8 cellular contexts compared by ENCODE assay signal in the genomic region with DNA sequence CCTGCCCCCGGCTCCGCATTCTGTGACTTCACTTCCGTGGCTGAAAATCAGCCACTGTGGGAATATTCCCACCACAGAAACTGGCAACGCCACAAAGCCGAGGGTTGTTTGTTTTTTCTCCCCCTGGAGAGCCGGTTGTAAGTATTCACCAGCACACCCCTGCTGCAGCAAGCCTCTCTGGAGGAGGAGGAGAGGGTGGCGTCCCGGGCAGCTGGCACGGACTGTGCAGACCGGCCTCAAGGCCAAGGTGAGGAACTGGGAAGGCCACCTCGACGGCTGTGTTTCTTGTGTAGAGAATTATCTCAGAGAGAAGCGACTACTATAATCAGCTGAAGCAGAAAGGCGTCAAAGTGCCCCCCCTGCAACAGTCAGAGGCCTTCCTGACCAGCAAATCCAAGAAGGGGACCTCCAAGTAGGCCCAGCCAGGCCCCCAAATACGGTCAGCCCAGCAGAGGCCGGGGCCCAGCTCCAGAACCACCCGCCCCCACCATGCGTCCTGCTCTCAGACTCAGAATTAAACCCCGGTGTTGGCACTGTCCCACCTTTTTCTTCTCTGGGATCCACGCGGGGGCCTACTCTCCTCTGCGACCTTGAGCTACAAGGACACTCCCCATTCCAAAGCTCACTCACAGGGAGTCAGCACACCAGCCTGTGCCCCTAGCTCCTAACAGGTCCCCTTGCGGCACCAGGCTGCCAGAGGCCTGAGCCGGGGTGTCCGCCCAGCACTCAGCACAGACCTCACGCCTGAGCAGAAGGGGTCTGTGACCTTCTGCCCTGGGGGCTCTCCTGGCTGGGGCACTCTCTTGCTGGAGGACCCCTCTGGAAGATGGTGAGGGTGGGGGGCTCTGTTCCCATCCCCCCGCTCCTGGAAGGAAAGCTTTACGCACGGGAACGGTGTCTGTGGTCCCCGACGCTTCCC. TPM values are rescaled to one million over a fixed set of nuclear protein-coding genes. Genes with fewer than 3 reads are reported as not detected.
DNase-seq lines count a peak whose midpoint lies in the region; ATAC-seq and TF ChIP-seq lines count a peak whose summit lies in the region.

No MANE protein-coding gene starts in this region.

- TF ChIP-seq CTCF in breast epithelium (IDR thresholded peaks at IDR 0.05) (no peak), uterus (IDR thresholded peaks at IDR 0.05) (no peak)

- H3K36me3 ChIP-seq in breast epithelium (no peaks in the 10 kb centered on the region), uterus (no peaks in the 10 kb centered on the region)

- H3K27me3 Mint-ChIP-seq in activated naive CD4-positive, alpha-beta T cell treated with anti-CD3 and anti-CD28 coated beads, Interleukin-2, amount 10 ng/mL, durations not matched to agents 7 days and 5 days = peaks cover 65% of the 10 kb centered on the region
- H3K27me3 Mint-ChIP-seq in memory B cell = peaks cover 6% of the 10 kb centered on the region

- intact Hi-C loops in breast epithelium (cut with DNase I; ENCODE audit: low total_unique reads) (no loop called here), uterus (cut with DNase I; ENCODE audit: low total_unique reads) (no loop called here)

- H3K4me1 Mint-ChIP-seq in activated naive CD4-positive, alpha-beta T cell treated with anti-CD3 and anti-CD28 coated beads, Interleukin-2, amount 10 ng/mL, durations not matched to agents 7 days and 5 days = peaks cover 8% of the 10 kb centered on the region
- H3K4me1 Mint-ChIP-seq in memory B cell = peaks cover 15% of the 10 kb centered on the region

- DNase-seq in activated naive CD4-positive, alpha-beta T cell treated with anti-CD3 and anti-CD28 coated beads, Interleukin-2, amount 10 ng/mL, durations not matched to agents 7 days and 5 days = no peak
- DNase-seq in activated naive CD4-positive, alpha-beta T cell treated with anti-CD3 and anti-CD28 coated beads, Interleukin-2, amount 50 U/mL, for 16 hours = no peak
- DNase-seq in breast epithelium (ENCODE audit: low spot score in 2 of 2) = no peak
- DNase-seq in memory B cell (ENCODE audit: low spot score in 2 of 2) = no peak
- DNase-seq in uterus = no peak
- DNase-seq in GM03348 (ENCODE audit: low spot score) = no peak
- no peak for DNase-seq in AML-193 (lab: John Stamatoyannopoulos, UW)

- H3K27ac Mint-ChIP-seq in activated naive CD4-positive, alpha-beta T cell treated with anti-CD3 and anti-CD28 coated beads, Interleukin-2, amount 10 ng/mL, durations not matched to agents 7 days and 5 days = no peak overlapping the region
- H3K27ac Mint-ChIP-seq in memory B cell = no peak overlapping the region

- TF ChIP-seq POLR2A in breast epithelium (IDR thresholded peaks at IDR 0.05) = no peak
- TF ChIP-seq POLR2A in uterus (IDR thresholded peaks at IDR 0.05) = no peak

- peak overlapping the region; percentile 57 for H3K4me3 Mint-ChIP-seq in activated naive CD4-positive, alpha-beta T cell treated with anti-CD3 and anti-CD28 coated beads, Interleukin-2, amount 10 ng/mL, durations not matched to agents 7 days and 5 days
- H3K4me3 Mint-ChIP-seq in memory B cell = peak overlapping the region; percentile 83

- CTCF ChIA-PET in activated naive CD4-positive, alpha-beta T cell treated with anti-CD3 and anti-CD28 coated beads, Interleukin-2, amount 10 ng/mL, durations not matched to agents 7 days and 5 days (lab: Charles Lee) = no interaction called here

- no peaks in the 10 kb centered on the region for H3K9me3 Mint-ChIP-seq in activated naive CD4-positive, alpha-beta T cell treated with anti-CD3 and anti-CD28 coated beads, Interleukin-2, amount 10 ng/mL, durations not matched to agents 7 days and 5 days
- no peaks in the 10 kb centered on the region for H3K9me3 Mint-ChIP-seq in memory B cell

- H3K4me3 ChIP-seq in breast epithelium = peak overlapping the region; percentile 51 to 97 (median 83)
- peak overlapping the region; percentile 48 to 55 for H3K4me3 ChIP-seq in uterus

- no peak for ATAC-seq in memory B cell (ENCODE audit: low read depth)
- ATAC-seq in GM21515 (IDR thresholded peaks at IDR 0.05; ENCODE audit: unreplicated experiment) = no peak

- H3K27me3 ChIP-seq in breast epithelium (no peaks in the 10 kb centered on the region), uterus (no peaks in the 10 kb centered on the region)

- H3K4me1 ChIP-seq in breast epithelium (peaks cover 10 to 15% of the 10 kb centered on the region in 2 donors), uterus (peaks cover 0 to 10% of the 10 kb centered on the region in 2 donors)

- H3K9me3 ChIP-seq in breast epithelium (no peaks in the 10 kb centered on the region), uterus (no peaks in the 10 kb centered on the region)

- no peaks in the 10 kb centered on the region for H3K36me3 Mint-ChIP-seq in activated naive CD4-positive, alpha-beta T cell treated with anti-CD3 and anti-CD28 coated beads, Interleukin-2, amount 10 ng/mL, durations not matched to agents 7 days and 5 days
- no peaks in the 10 kb centered on the region for H3K36me3 Mint-ChIP-seq in memory B cell

- peak overlapping the region in 1 of 2 donors; percentile 97 for H3K27ac ChIP-seq in breast epithelium
- peak overlapping the region in 1 of 2 donors; percentile 69 for H3K27ac ChIP-seq in uterus

RNA-seq across cellular contexts. Expression of a gene that starts 1.2 kb away (rescaled TPM):
- total RNA-seq in breast epithelium (1 to 10 TPM; 1.3 to 4.7 (median 4.6) TPM), uterus (10 to 100 TPM in 1 of 4 donors, 1 to 10 TPM in 1, not detected in 2; 4.4 to 15.4 TPM)

RNA-seq across cellular contexts. Expression of a gene that starts 19.1 kb away (rescaled TPM):
- total RNA-seq in breast epithelium (not detected), uterus (not detected)

RNA-seq across cellular contexts. Expression of a gene that starts 24.9 kb away (rescaled TPM):
- total RNA-seq in breast epithelium (10 to 100 TPM; 31.5 to 34.2 (median 34.2) TPM), uterus (10 to 100 TPM; 19.0 to 44.7 (median 37.4) TPM)
